Comparison of ENCODE assay signal across 23 cellular contexts in the genomic region with DNA sequence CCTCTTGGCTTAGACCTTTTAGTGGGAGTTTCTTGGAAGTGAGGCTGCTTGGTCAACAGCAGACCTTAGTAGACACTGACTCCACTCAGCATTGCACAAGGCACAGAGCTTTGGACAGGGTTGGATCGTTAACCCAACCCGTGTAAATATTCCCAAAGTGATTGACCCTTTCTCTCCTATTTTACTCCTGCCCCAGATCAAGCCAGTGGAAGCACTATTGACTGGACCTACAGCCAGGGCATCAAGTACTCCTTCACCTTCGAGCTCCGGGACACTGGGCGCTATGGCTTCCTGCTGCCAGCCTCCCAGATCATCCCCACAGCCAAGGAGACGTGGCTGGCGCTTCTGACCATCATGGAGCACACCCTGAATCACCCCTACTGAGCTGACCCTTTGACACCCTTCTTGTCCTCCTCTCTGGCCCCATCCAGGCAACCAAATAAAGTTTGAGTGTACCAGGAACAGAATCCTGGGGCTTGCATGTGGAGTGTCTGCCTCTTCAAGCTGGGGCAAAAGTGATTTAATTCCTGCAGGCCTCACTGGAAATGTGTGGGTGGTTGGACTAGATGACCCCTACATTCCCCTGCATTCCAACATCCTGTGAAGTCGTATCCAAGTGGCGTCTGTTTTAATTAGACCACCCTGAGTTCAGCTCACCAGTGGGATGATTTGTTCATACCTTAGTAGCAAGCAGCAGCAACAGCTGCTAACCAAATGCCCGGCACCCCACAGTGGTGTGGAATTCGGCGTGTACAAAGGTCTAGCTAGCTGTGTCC. TPM values are rescaled to one million over a fixed set of nuclear protein-coding genes. Genes with fewer than 3 reads are reported as not detected.
DNase-seq lines count a peak whose midpoint lies in the region; ATAC-seq and TF ChIP-seq lines count a peak whose summit lies in the region.
"Had no signal": no experiment of that assay in that cellular context is flagged by ENCODE, and none has a peak within 500 bp of the region (broad histone marks: within the 10 kb centered on the region; RNA-seq: fewer than 3 reads in every experiment).

No MANE protein-coding gene starts in this region.

- H3K27ac Mint-ChIP-seq in activated naive CD8-positive, alpha-beta T cell treated with anti-CD3 and anti-CD28 coated beads, Interleukin-2, amount 50 U/mL, for 24 hours, result no peak overlapping the region
- H3K27ac Mint-ChIP-seq: activated CD4-positive, alpha-beta T cell treated with anti-CD3 and anti-CD28 coated beads, Interleukin-2, amount 10 ng/mL, durations not matched to agents 24 days and 14 days had no signal

- H3K4me1 ChIP-seq in adipocyte (ENCODE audit: control insufficient read depth, insufficient read depth, low read length) (peaks cover 46% of the 10 kb centered on the region), osteoblast (ENCODE audit: insufficient read depth, low read length) (peaks cover 22% of the 10 kb centered on the region), MM.1S (ENCODE audit: low read length) (no peaks in the 10 kb centered on the region)
- H3K4me1 ChIP-seq: A549, foreskin keratinocyte, upper lobe of left lung had no signal

- no peaks in the 10 kb centered on the region for H3F3A ChIP-seq in MM.1S (ENCODE audit: insufficient read depth, low read length)

- no peak overlapping the region for H3K27ac ChIP-seq in osteoblast (ENCODE audit: low read depth, low read length)
- H3K27ac ChIP-seq in MM.1S (ENCODE audit: low read length), result no peak overlapping the region
- no peak overlapping the region for H3K27ac ChIP-seq in RWPE1
- H3K27ac ChIP-seq: A549, foreskin keratinocyte, upper lobe of left lung had no signal

- POLR2A ChIA-PET in RWPE1 (lab: Yijun Ruan, JAX; ENCODE audit: low non-redundant PET), result no interaction called here

- H3K9me2 ChIP-seq in MM.1S (replicated peaks; ENCODE audit: insufficient read depth, low read length), result no peaks in the 10 kb centered on the region

- no peaks in the 10 kb centered on the region for H3K27me3 ChIP-seq in adipocyte (replicated peaks; ENCODE audit: control insufficient read depth, insufficient read depth, low read length)
- no peaks in the 10 kb centered on the region for H3K27me3 ChIP-seq in osteoblast (ENCODE audit: insufficient read depth, low read length)
- no peaks in the 10 kb centered on the region for H3K27me3 ChIP-seq in MM.1S (replicated peaks; ENCODE audit: insufficient read depth, low read length)
- H3K27me3 ChIP-seq: foreskin keratinocyte, upper lobe of left lung had no signal

- no peaks in the 10 kb centered on the region for H3K4me1 Mint-ChIP-seq in activated naive CD8-positive, alpha-beta T cell treated with anti-CD3 and anti-CD28 coated beads, Interleukin-2, amount 50 U/mL, for 24 hours
- H3K4me1 Mint-ChIP-seq: activated CD4-positive, alpha-beta T cell treated with anti-CD3 and anti-CD28 coated beads, Interleukin-2, amount 10 ng/mL, durations not matched to agents 24 days and 14 days; activated naive CD4-positive, alpha-beta T cell treated with anti-CD3 and anti-CD28 coated beads, Interleukin-2, amount 50 U/mL, for 24 hours; central memory CD8-positive, alpha-beta T cell had no signal

- CTCF ChIA-PET in RWPE1 (lab: Yijun Ruan, JAX), result no interaction called here

- DNase-seq in A172 (ENCODE audit: low spot score), result peak; percentile 27
- no peak for DNase-seq in adipocyte (ENCODE audit: low read depth)
- peak; percentile 35 to 41 for DNase-seq in foreskin fibroblast
- DNase-seq in osteoblast (ENCODE audit: insufficient read length, low spot score, missing footprints), result peak; percentile 76
- no peak for DNase-seq in activated naive CD8-positive, alpha-beta T cell treated with anti-CD3 and anti-CD28 coated beads, Interleukin-2, amount 50 U/mL, for 24 hours
- no peak for DNase-seq in MM.1S
- DNase-seq in RWPE1 (ENCODE audit: low spot score), result no peak
- DNase-seq in epidermal melanocyte (ENCODE audit: insufficient read length, low spot score), result no peak
- DNase-seq: activated CD4-positive, alpha-beta T cell treated with anti-CD3 and anti-CD28 coated beads, Interleukin-2, amount 10 ng/mL, durations not matched to agents 24 days and 14 days; DMS53; foreskin keratinocyte; naive thymus-derived CD4-positive, alpha-beta T cell; NCI-H2029 treated with DMSO at 0.1 percent for 48 hours; NCI-H526 treated with DMSO at 0.1 percent for 48 hours; stimulated activated naive CD4-positive, alpha-beta T cell treated with Interleukin-2 at 50 U/mL for 16 hours; upper lobe of left lung had no signal

- H3K9me3 ChIP-seq in adipocyte (ENCODE audit: control insufficient read depth, low read length) (no peaks in the 10 kb centered on the region), osteoblast (ENCODE audit: low read depth, low read length) (no peaks in the 10 kb centered on the region), MM.1S (replicated peaks; ENCODE audit: insufficient read depth, low read length) (no peaks in the 10 kb centered on the region)
- H3K9me3 ChIP-seq: A549, upper lobe of left lung had no signal

- H3K36me3 ChIP-seq in adipocyte (ENCODE audit: control insufficient read depth, insufficient read depth, low read length, severe bottlenecking), result no peaks in the 10 kb centered on the region
- H3K36me3 ChIP-seq in osteoblast (ENCODE audit: insufficient read depth, low read length), result no peaks in the 10 kb centered on the region
- no peaks in the 10 kb centered on the region for H3K36me3 ChIP-seq in MM.1S (replicated peaks; ENCODE audit: insufficient read depth, low read length)
- H3K36me3 ChIP-seq: upper lobe of left lung had no signal

- no peaks in the 10 kb centered on the region for H4K20me1 ChIP-seq in osteoblast (ENCODE audit: insufficient read depth, low read length)
- H4K20me1 ChIP-seq in MM.1S (ENCODE audit: insufficient read depth, low read length), result no peaks in the 10 kb centered on the region

- no peak overlapping the region for H3K4me3 Mint-ChIP-seq in activated naive CD8-positive, alpha-beta T cell treated with anti-CD3 and anti-CD28 coated beads, Interleukin-2, amount 50 U/mL, for 24 hours
- H3K4me3 Mint-ChIP-seq: activated CD4-positive, alpha-beta T cell treated with anti-CD3 and anti-CD28 coated beads, Interleukin-2, amount 10 ng/mL, durations not matched to agents 24 days and 14 days; activated naive CD4-positive, alpha-beta T cell treated with anti-CD3 and anti-CD28 coated beads, Interleukin-2, amount 50 U/mL, for 24 hours; central memory CD8-positive, alpha-beta T cell had no signal

- H3K4me2 ChIP-seq in osteoblast (ENCODE audit: insufficient read depth, low read length), result peak overlapping the region; percentile 19
- no peak overlapping the region for H3K4me2 ChIP-seq in MM.1S (ENCODE audit: low read depth, low read length)
- H3K4me2 ChIP-seq: A549 had no signal

- H3K27me3 Mint-ChIP-seq in activated naive CD8-positive, alpha-beta T cell treated with anti-CD3 and anti-CD28 coated beads, Interleukin-2, amount 50 U/mL, for 24 hours, result no peaks in the 10 kb centered on the region
- H3K27me3 Mint-ChIP-seq: activated CD4-positive, alpha-beta T cell treated with anti-CD3 and anti-CD28 coated beads, Interleukin-2, amount 10 ng/mL, durations not matched to agents 24 days and 14 days; activated naive CD4-positive, alpha-beta T cell treated with anti-CD3 and anti-CD28 coated beads, Interleukin-2, amount 50 U/mL, for 24 hours; naive thymus-derived CD4-positive, alpha-beta T cell had no signal

- no peak for TF ChIP-seq CTCF in foreskin fibroblast (IDR thresholded peaks at IDR 0.05; ENCODE audit: low read depth, low read length)
- no peak for TF ChIP-seq CTCF in osteoblast (IDR thresholded peaks at IDR 0.05; ENCODE audit: extremely low read depth, low read depth, low read length)
- TF ChIP-seq CTCF in MM.1S (IDR thresholded peaks at IDR 0.05; ENCODE audit: low read length), result no peak
- no peak for TF ChIP-seq CTCF in RWPE1 (conservative IDR thresholded peaks at IDR 0.05; ENCODE audit: low read depth)

- H3K9me3 Mint-ChIP-seq in activated naive CD8-positive, alpha-beta T cell treated with anti-CD3 and anti-CD28 coated beads, Interleukin-2, amount 50 U/mL, for 24 hours, result no peaks in the 10 kb centered on the region
- H3K9me3 Mint-ChIP-seq: activated naive CD4-positive, alpha-beta T cell treated with anti-CD3 and anti-CD28 coated beads, Interleukin-2, amount 50 U/mL, for 24 hours; central memory CD8-positive, alpha-beta T cell had no signal

- H3K36me3 Mint-ChIP-seq in activated naive CD8-positive, alpha-beta T cell treated with anti-CD3 and anti-CD28 coated beads, Interleukin-2, amount 50 U/mL, for 24 hours (ENCODE audit: low read depth), result peaks cover 1% of the 10 kb centered on the region

- no peak overlapping the region for H2AFZ ChIP-seq in osteoblast (ENCODE audit: low read length)
- H2AFZ ChIP-seq in MM.1S (ENCODE audit: low read length), result no peak overlapping the region

- H3K79me2 ChIP-seq in osteoblast (ENCODE audit: insufficient read depth, low read length) (no peaks in the 10 kb centered on the region), MM.1S (ENCODE audit: low read length) (no peaks in the 10 kb centered on the region)

- peak overlapping the region; percentile 59 for H3K9ac ChIP-seq in adipocyte (ENCODE audit: low read length)
- no peak overlapping the region for H3K9ac ChIP-seq in MM.1S (ENCODE audit: low read length)

- H3K4me3 ChIP-seq in adipocyte (ENCODE audit: low read length) (no peak overlapping the region), foreskin fibroblast (ENCODE audit: low read depth in 1 of 2, low read length in 2 of 2) (no peak overlapping the region), osteoblast (ENCODE audit: insufficient read depth, low read length) (no peak overlapping the region), MM.1S (ENCODE audit: low read length) (no peak overlapping the region)
- H3K4me3 ChIP-seq: A549, upper lobe of left lung had no signal

- no peak for ATAC-seq in activated naive CD8-positive, alpha-beta T cell treated with anti-CD3 and anti-CD28 coated beads, Interleukin-2, amount 50 U/mL, for 24 hours
- ATAC-seq: A549; foreskin keratinocyte; HCT116; naive thymus-derived CD4-positive, alpha-beta T cell; SK-N-SH treated with all-trans-retinoic acid at 6 μM for 48 hours had no signal

RNA-seq across cellular contexts. Expression of gene CPA1, which starts 7.5 kb away (rescaled TPM):
- 0.34 and 2.6 TPM in 2 replicates for total RNA-seq in A172 (2014; rRNA removed; shearing (Covaris generic))
- total RNA-seq in osteoblast, result 1.1 TPM in 1 of 2 replicates, not detected in the other
- total RNA-seq: activated CD4-positive, alpha-beta T cell treated with anti-CD3 and anti-CD28 coated beads, Interleukin-2, amount 10 ng/mL, durations not matched to agents 24 days and 14 days; foreskin keratinocyte; M059J; naive thymus-derived CD4-positive, alpha-beta T cell had no signal

RNA-seq across cellular contexts. Expression of gene CPA5, which starts 43.2 kb away (rescaled TPM):
- total RNA-seq in A172 (2014; rRNA removed; shearing (Covaris generic)), result 0.28 and 1.0 TPM in 2 replicates
- not detected in 2 replicates for total RNA-seq in osteoblast
- total RNA-seq: lower leg skin, M059J, upper lobe of left lung had no signal

RNA-seq across cellular contexts. Expression of gene CEP41, which starts 53.0 kb away (rescaled TPM):
- total RNA-seq in A172 (2014; rRNA removed; shearing (Covaris generic)), result 15.9 and 21.3 TPM in 2 replicates
- 9.1 and 9.8 TPM in 2 replicates for total RNA-seq in osteoblast

Comparison
In these comparisons a context has a peak if more than half of its experiments do, and no peak if none do; other contexts are left out.
1. DNase-seq: peak in A172 (single experiment), foreskin fibroblast (2 of 2) and osteoblast (single experiment); none in adipocyte (single experiment), activated naive CD8-positive, alpha-beta T cell treated with anti-CD3 and anti-CD28 coated beads, Interleukin-2, amount 50 U/mL, for 24 hours (single experiment), MM.1S (single experiment), RWPE1 (single experiment) and epidermal melanocyte (single experiment).